ENCODE assay signal across 20 cellular contexts in the genomic region with DNA sequence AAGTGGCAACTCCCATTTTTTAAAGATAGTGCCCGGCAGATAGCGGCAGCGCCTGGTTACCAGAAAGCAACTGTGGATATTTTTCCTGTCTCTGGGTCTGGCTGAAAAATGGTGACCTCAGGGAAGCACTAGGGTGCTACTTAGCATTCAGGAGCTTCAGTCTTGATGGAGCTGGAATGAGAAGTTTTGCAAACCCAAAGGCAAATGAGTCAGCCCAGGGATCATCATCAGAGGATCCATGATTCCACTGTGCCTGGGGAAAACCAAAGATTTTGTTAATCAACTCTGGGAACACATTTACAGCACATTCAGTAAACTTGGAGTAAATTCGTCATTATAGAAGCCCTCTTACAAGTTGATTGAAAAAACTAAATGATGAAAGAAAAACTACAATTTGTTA. TPM values are rescaled to one million over a fixed set of nuclear protein-coding genes. Genes with fewer than 3 reads are reported as not detected.
A peak's percentile ranks its signal among the peaks of the same experiment; 100 is the strongest.
DNase-seq lines count a peak whose midpoint lies in the region; ATAC-seq and TF ChIP-seq lines count a peak whose summit lies in the region.
"Had no signal": no experiment of that assay in that cellular context is flagged by ENCODE, and none has a peak within 500 bp of the region (broad histone marks: within the 10 kb centered on the region; RNA-seq: fewer than 3 reads in every experiment).

No MANE protein-coding gene starts in this region.

- H4K20me1 ChIP-seq in HCT116 (ENCODE audit: insufficient read depth): no peaks in the 10 kb centered on the region
- no peaks in the 10 kb centered on the region for H4K20me1 ChIP-seq in mammary epithelial cell (ENCODE audit: insufficient read depth, low read length)

- TF ChIP-seq CTCF in AG09309 (IDR thresholded peaks at IDR 0.05; ENCODE audit: control insufficient read depth, insufficient read depth, low read depth, low read length, missing control alignments): no peak
- no peak for TF ChIP-seq CTCF in HCT116 (IDR thresholded peaks at IDR 0.05 in 2 of 3, conservative IDR thresholded peaks at IDR 0.05 in 1 of 3; ENCODE audit: borderline replicate concordance in 1 of 3, insufficient read depth in 1 of 3, low read depth in 2 of 3, low read length in 2 of 3)
- TF ChIP-seq CTCF in mammary epithelial cell (conservative IDR thresholded peaks at IDR 0.05 in 1 of 2, IDR thresholded peaks at IDR 0.05 in 1 of 2; ENCODE audit: extremely low read depth in 1 of 2, insufficient read depth in 1 of 2, low read depth in 1 of 2, low read length in 2 of 2): no peak
- no peak for TF ChIP-seq CTCF in right atrium auricular region (IDR thresholded peaks at IDR 0.05)

- H3K9ac ChIP-seq in HCT116 (ENCODE audit: low read length) (no peak overlapping the region), mammary epithelial cell (ENCODE audit: insufficient read depth, low read length) (no peak overlapping the region)

- POLR2A ChIA-PET in HCT116 (lab: Charles Lee): no interaction called here

- DNase-seq in AG09309 (ENCODE audit: low read depth) (peak; percentile 51), HCT116 (ENCODE audit: low read depth, low spot score) (no peak), mammary epithelial cell (peak; percentile 42), iris pigment epithelial cell (ENCODE audit: low read depth) (peak; percentile 66), NCI-H526 (lab: John Stamatoyannopoulos, UW) (no peak), right atrium auricular region (ENCODE audit: low spot score) (no peak)
- DNase-seq: activated naive CD4-positive, alpha-beta T cell; BE2C; Calu3; GDM1; left ventricle myocardium inferior; NCI-H1105 treated with DMSO at 0.1 percent for 48 hours; NCI-H69; posterior cingulate gyrus; SJCRH30; T-helper 17 cell; testis had no signal

- ATAC-seq in HCT116: no peak
- no peak for ATAC-seq in HG03025 (IDR thresholded peaks at IDR 0.05; ENCODE audit: low FRiP score, unreplicated experiment)
- no peak for ATAC-seq in HG02588 (IDR thresholded peaks at IDR 0.05; ENCODE audit: unreplicated experiment)
- ATAC-seq: activated CD4-positive, CD25-positive, alpha-beta regulatory T cell treated with anti-CD3 and anti-CD28 coated beads, Interleukin-2, amount 50 U/mL, for 24 hours; T-helper 17 cell had no signal

- TF ChIP-seq RAD21 in HCT116 (IDR thresholded peaks at IDR 0.05; ENCODE audit: low read depth): no peak

- peaks cover 13 to 34% of the 10 kb centered on the region in 2 experiments for H3K4me1 ChIP-seq in HCT116 (ENCODE audit: control insufficient read depth in 1 of 2, insufficient read depth in 2 of 2, low read length in 2 of 2)
- peaks cover 6% of the 10 kb centered on the region for H3K4me1 ChIP-seq in mammary epithelial cell (ENCODE audit: insufficient read depth, low read length)
- H3K4me1 ChIP-seq in right atrium auricular region: peaks cover 0 to 7% of the 10 kb centered on the region in 2 donors
- H3K4me1 ChIP-seq: BE2C had no signal

- intact Hi-C loops in HCT116 (cut with micrococcal nuclease) (no loop called here), mammary epithelial cell (cut with micrococcal nuclease) (no loop called here)

- dilution Hi-C loops in mammary epithelial cell (cut with HindIII; ENCODE audit: low sequenced_read_pairs): no loop called here

- H3K9me3 ChIP-seq in HCT116 (ENCODE audit: control insufficient read depth in 1 of 2, insufficient read depth in 1 of 2, low read depth in 1 of 2, low read length in 2 of 2) (no peaks in the 10 kb centered on the region), mammary epithelial cell (replicated peaks; ENCODE audit: insufficient read depth, low read length) (no peaks in the 10 kb centered on the region), right atrium auricular region (no peaks in the 10 kb centered on the region)
- H3K9me3 ChIP-seq: BE2C, left ventricle myocardium inferior, SJCRH30, testis had no signal

- BruUV-seq in HCT116 (replicated peaks; lab: Mats Ljungman, UMichigan): no TSS peak
- BruUV-seq in mammary epithelial cell (replicated peaks; lab: Mats Ljungman, UMichigan): no TSS peak

- no peaks in the 10 kb centered on the region for H3K36me3 ChIP-seq in HCT116 (ENCODE audit: control insufficient read depth in 1 of 2, insufficient read depth in 2 of 2, low read length in 2 of 2)
- no peaks in the 10 kb centered on the region for H3K36me3 ChIP-seq in mammary epithelial cell (ENCODE audit: insufficient read depth, low read length)
- H3K36me3 ChIP-seq in right atrium auricular region: no peaks in the 10 kb centered on the region
- H3K36me3 ChIP-seq: BE2C, left ventricle myocardium inferior, SJCRH30 had no signal

- H3K27me3 ChIP-seq in HCT116 (ENCODE audit: insufficient read depth, low read length) (no peaks in the 10 kb centered on the region), mammary epithelial cell (ENCODE audit: insufficient read depth, low read length) (no peaks in the 10 kb centered on the region), right atrium auricular region (no peaks in the 10 kb centered on the region)
- H3K27me3 ChIP-seq: BE2C, SJCRH30, testis had no signal

- no peaks in the 10 kb centered on the region for H3K9me2 ChIP-seq in HCT116 (ENCODE audit: insufficient read depth)

- H2AFZ ChIP-seq in HCT116 (ENCODE audit: low read depth, low read length, poor library complexity, severe bottlenecking) (peak overlapping the region; percentile 0), mammary epithelial cell (ENCODE audit: low read depth, low read length) (no peak overlapping the region)

- H3K79me2 ChIP-seq in HCT116 (ENCODE audit: insufficient read depth, low read length) (no peaks in the 10 kb centered on the region), mammary epithelial cell (ENCODE audit: insufficient read depth, low read length) (no peaks in the 10 kb centered on the region)

- no peak for TF ChIP-seq POLR2A in HCT116 (IDR thresholded peaks at IDR 0.05; ENCODE audit: borderline replicate concordance, extremely low read depth, insufficient read depth, insufficient read length)

- no peak overlapping the region for H3K4me3 ChIP-seq in AG09309 (ENCODE audit: control insufficient read depth, low read depth, low read length)
- no peak overlapping the region for H3K4me3 ChIP-seq in HCT116 (replicated peaks in 1 of 2; ENCODE audit: low read depth in 1 of 2, low read length in 2 of 2)
- H3K4me3 ChIP-seq in mammary epithelial cell (replicated peaks in 1 of 3; ENCODE audit: insufficient read depth in 1 of 3, low read depth in 2 of 3, low read length in 3 of 3): no peak overlapping the region
- no peak overlapping the region for H3K4me3 ChIP-seq in right atrium auricular region
- H3K4me3 ChIP-seq: left ventricle myocardium inferior, SJCRH30, testis had no signal

- WGBS in mammary epithelial cell (ENCODE audit: low coverage, missing lambda C conversion rate): 91% methylated on average over 4 of the region's 4 CpGs

- H3K4me2 ChIP-seq in HCT116 (ENCODE audit: low read length): no peak overlapping the region
- H3K4me2 ChIP-seq in mammary epithelial cell (ENCODE audit: insufficient read depth, low read depth, low read length): no peak overlapping the region

- CTCF ChIA-PET in HCT116 (lab: Charles Lee) (no interaction called here), mammary epithelial cell (lab: Charles Lee; ENCODE audit: low non-redundant PET) (interaction anchor here (0.7 kb wide), 1 partner anchor 765 kb away, joined by 6 read pairs; no protein-coding TSS in a partner anchor)

- in situ Hi-C loops in mammary epithelial cell (cut with MboI; ENCODE audit: low sequenced_read_pairs in 2 of 2): no loop called here

- H3K27ac ChIP-seq in HCT116 (ENCODE audit: low read depth, low read length) (no peak overlapping the region), mammary epithelial cell (ENCODE audit: insufficient read depth, low read depth, low read length) (no peak overlapping the region), right atrium auricular region (no peak overlapping the region)
- H3K27ac ChIP-seq: left ventricle myocardium inferior, SJCRH30 had no signal

- RAD21 ChIA-PET in HCT116 (lab: Charles Lee; ENCODE audit: low non-redundant PET in 1 of 2, low total read pairs in 2 of 2, uncharacterized antibody in 2 of 2, unreplicated experiment in 2 of 2): no interaction called here

TF ChIP-seq in HCT116, 20 proteins besides CTCF, POLR2A, EP300 and RAD21 (continues in another document):
- TF ChIP-seq ZFX (IDR thresholded peaks at IDR 0.05) (no peak), SP1 (IDR thresholded peaks at IDR 0.05; ENCODE audit: low read depth) (no peak), EZH2 (IDR thresholded peaks at IDR 0.05) (no peak), ELF1 (IDR thresholded peaks at IDR 0.05; ENCODE audit: borderline replicate concordance, low read depth) (no peak)
- TF ChIP-seq, protein P1, sequence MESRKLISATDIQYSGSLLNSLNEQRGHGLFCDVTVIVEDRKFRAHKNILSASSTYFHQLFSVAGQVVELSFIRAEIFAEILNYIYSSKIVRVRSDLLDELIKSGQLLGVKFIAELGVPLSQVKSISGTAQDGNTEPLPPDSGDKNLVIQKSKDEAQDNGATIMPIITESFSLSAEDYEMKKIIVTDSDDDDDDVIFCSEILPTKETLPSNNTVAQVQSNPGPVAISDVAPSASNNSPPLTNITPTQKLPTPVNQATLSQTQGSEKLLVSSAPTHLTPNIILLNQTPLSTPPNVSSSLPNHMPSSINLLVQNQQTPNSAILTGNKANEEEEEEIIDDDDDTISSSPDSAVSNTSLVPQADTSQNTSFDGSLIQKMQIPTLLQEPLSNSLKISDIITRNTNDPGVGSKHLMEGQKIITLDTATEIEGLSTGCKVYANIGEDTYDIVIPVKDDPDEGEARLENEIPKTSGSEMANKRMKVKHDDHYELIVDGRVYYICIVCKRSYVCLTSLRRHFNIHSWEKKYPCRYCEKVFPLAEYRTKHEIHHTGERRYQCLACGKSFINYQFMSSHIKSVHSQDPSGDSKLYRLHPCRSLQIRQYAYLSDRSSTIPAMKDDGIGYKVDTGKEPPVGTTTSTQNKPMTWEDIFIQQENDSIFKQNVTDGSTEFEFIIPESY (IDR thresholded peaks at IDR 0.05; ENCODE audit: extremely low read depth, insufficient replicate concordance, low read length): no peak

RNA-seq across cellular contexts. Expression of a gene that starts 26.7 kb away (rescaled TPM):
- total RNA-seq in HCT116 (2021; ENCODE audit: unreplicated experiment) (16.6 TPM), mammary epithelial cell (10 to 100 TPM; 30.7 to 81.4 TPM), right atrium auricular region (10 to 100 TPM; 16.1 to 46.7 TPM)
- 14.1 and 18.5 TPM in 2 replicates for polyA plus RNA-seq in HCT116 (2012)
- polyA plus RNA-seq in mammary epithelial cell: 46.2 TPM
- polyA minus RNA-seq in mammary epithelial cell: 47.2 TPM

Comparison
In these comparisons a context has a peak if more than half of its experiments do, and no peak if none do; other contexts are left out.
1. DNase-seq: peak in AG09309 (single experiment), mammary epithelial cell (single experiment) and iris pigment epithelial cell (single experiment); none in HCT116 (single experiment), NCI-H526 (0 of 2) and right atrium auricular region (single experiment).